In the genomic region with DNA sequence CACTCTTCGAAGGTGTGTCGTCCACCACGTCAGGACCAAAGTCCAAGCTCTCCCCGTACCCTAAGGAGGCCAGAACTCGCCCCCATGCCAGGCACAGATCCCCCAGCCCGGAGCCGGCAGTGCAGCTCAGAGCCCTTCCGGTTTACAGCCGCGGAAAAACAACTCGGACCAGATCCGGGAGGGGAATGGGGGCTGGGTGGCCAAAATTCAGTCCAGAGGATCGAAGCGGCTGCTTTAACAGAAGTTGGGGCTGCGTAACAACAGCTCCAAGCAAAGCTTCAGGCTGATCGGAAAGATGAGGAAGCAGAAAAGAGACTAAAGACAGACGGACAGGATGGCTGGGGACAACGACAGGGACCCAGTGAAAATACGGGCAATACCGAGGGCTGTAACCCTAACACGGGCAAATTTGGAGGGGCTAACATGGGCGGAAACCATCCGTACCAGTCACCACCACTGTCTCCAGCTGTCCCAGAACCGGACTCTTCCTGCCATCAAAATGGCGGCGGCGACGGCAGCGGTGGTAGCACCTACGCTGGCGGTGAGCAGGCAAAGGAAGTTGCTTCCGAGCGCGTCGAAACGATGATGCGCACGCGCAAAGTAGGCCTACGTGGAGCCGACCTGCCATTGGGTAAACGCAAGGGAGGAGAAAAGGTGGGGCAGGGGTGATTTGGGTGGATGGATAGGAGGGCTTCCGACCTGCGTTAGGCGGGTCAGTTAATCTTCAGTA, we compare ENCODE assay signal across 8 cellular contexts. TPM values are rescaled to one million over a fixed set of nuclear protein-coding genes. Genes with fewer than 3 reads are reported as not detected.
DNase-seq lines count a peak whose midpoint lies in the region; ATAC-seq and TF ChIP-seq lines count a peak whose summit lies in the region.

A gene (minus strand): TSS at position 556 of the 730 bp plus-strand sequence. CDS start 678 bp downstream, outside the sequence.

- H3K27ac Mint-ChIP-seq in activated naive CD8-positive, alpha-beta T cell: peak within 1 kb of the TSS; percentile 99
- H3K27ac Mint-ChIP-seq in glutamatergic neuron (ENCODE audit: unreplicated experiment) (peak within 1 kb of the TSS; percentile 100), osteocyte (ENCODE audit: unreplicated experiment) (peak within 1 kb of the TSS; percentile 100)

- peaks cover 15% of the 10 kb centered on the region for H3K36me3 Mint-ChIP-seq in activated naive CD8-positive, alpha-beta T cell
- no peaks in the 10 kb centered on the region for H3K36me3 Mint-ChIP-seq in glutamatergic neuron (ENCODE audit: unreplicated experiment)
- peaks cover 22% of the 10 kb centered on the region for H3K36me3 Mint-ChIP-seq in osteocyte (ENCODE audit: unreplicated experiment)

- CTCF ChIA-PET in GM10248 (lab: Yijun Ruan, JAX): interaction anchor here (0.8 to 3.5 kb wide), 7 partner anchors 10 to 1651 kb away, joined by 3 to 15 read pairs (median 5); no protein-coding TSS in a partner anchor

- WGBS in thymus: under 1% methylated on average over 45 of the region's 45 CpGs

- DNase-seq in GM10248 (ENCODE audit: extremely low spot score): peak; percentile 87
- DNase-seq in NCI-H1105 (lab: John Stamatoyannopoulos, UW): peak; percentile 91
- peak; percentile 86 for DNase-seq in SKM-1 treated with dmso at 0.1 percent for 144 hours (lab: John Stamatoyannopoulos, UW; ENCODE audit: unreplicated experiment)
- DNase-seq in glutamatergic neuron: peak; percentile 96
- DNase-seq in osteocyte (ENCODE audit: extremely low spot score, unreplicated experiment): peak; percentile 98

- H3K9me3 Mint-ChIP-seq in activated naive CD8-positive, alpha-beta T cell (ENCODE audit: low read depth): no peaks in the 10 kb centered on the region
- peaks cover 12% of the 10 kb centered on the region for H3K9me3 Mint-ChIP-seq in glutamatergic neuron (ENCODE audit: unreplicated experiment)
- H3K9me3 Mint-ChIP-seq in osteocyte (ENCODE audit: unreplicated experiment): no peaks in the 10 kb centered on the region

- H3K27me3 ChIP-seq in thymus (ENCODE audit: control insufficient read depth, insufficient read depth): peaks cover 2% of the 10 kb centered on the region

- H3K9me3 ChIP-seq in thymus (ENCODE audit: control insufficient read depth): no peaks in the 10 kb centered on the region

- POLR2A ChIA-PET in GM10248 (lab: Yijun Ruan, JAX): no interaction called here

- peak within 1 kb of the TSS; percentile 96 for H3K27ac ChIP-seq in thymus (ENCODE audit: low read depth)

- TF ChIP-seq CTCF in GM10248 (IDR thresholded peaks at IDR 0.05; ENCODE audit: control extremely low read depth, extremely low read depth, low read depth, missing control alignments): no peak
- no peak for TF ChIP-seq CTCF in glutamatergic neuron (IDR thresholded peaks at IDR 0.05; ENCODE audit: partially characterized antibody, unreplicated experiment)
- no peak for TF ChIP-seq CTCF in osteocyte (IDR thresholded peaks at IDR 0.05)

- H3K4me1 Mint-ChIP-seq in activated naive CD8-positive, alpha-beta T cell (ENCODE audit: low read depth): peaks cover 45% of the 10 kb centered on the region
- H3K4me1 Mint-ChIP-seq in glutamatergic neuron (ENCODE audit: low read depth, unreplicated experiment) (peaks cover 9% of the 10 kb centered on the region), osteocyte (ENCODE audit: unreplicated experiment) (peaks cover 48% of the 10 kb centered on the region)

- H3K4me1 ChIP-seq in thymus (ENCODE audit: control insufficient read depth, insufficient read depth, low read length): peaks cover 3% of the 10 kb centered on the region

- H3K27me3 Mint-ChIP-seq in activated naive CD8-positive, alpha-beta T cell: peaks cover 13% of the 10 kb centered on the region
- H3K27me3 Mint-ChIP-seq in glutamatergic neuron (ENCODE audit: unreplicated experiment): peaks cover 12% of the 10 kb centered on the region
- H3K27me3 Mint-ChIP-seq in osteocyte (ENCODE audit: unreplicated experiment): no peaks in the 10 kb centered on the region

- peak within 1 kb of the TSS; percentile 99 for H3K4me3 ChIP-seq in thymus (ENCODE audit: low read length)

- peak; percentile 99 for ATAC-seq in HG02623 (IDR thresholded peaks at IDR 0.05; ENCODE audit: unreplicated experiment)

- H3K4me3 Mint-ChIP-seq in activated naive CD8-positive, alpha-beta T cell: peak within 1 kb of the TSS; percentile 98
- H3K4me3 Mint-ChIP-seq in glutamatergic neuron (ENCODE audit: unreplicated experiment) (peak within 1 kb of the TSS; percentile 99), osteocyte (ENCODE audit: unreplicated experiment) (peak within 1 kb of the TSS; percentile 99)

- no peaks in the 10 kb centered on the region for H3K36me3 ChIP-seq in thymus (ENCODE audit: control insufficient read depth, insufficient read depth)

RNA-seq across cellular contexts. Expression of the gene that starts here (rescaled TPM):
- total RNA-seq in glutamatergic neuron (ENCODE audit: unreplicated experiment) (74.3 TPM), osteocyte (96.6 and 97.9 TPM in 2 replicates)
- polyA plus RNA-seq in thymus: 95.9 TPM

Comparison
In these comparisons a context has a peak if more than half of its experiments do, and no peak if none do; other contexts are left out.
1. Peak in every context shown above with its lines: DNase-seq, ATAC-seq, H3K4me3 ChIP-seq and H3K27ac ChIP-seq.